ENCODE assay signal across 1 cellular context in the genomic region with DNA sequence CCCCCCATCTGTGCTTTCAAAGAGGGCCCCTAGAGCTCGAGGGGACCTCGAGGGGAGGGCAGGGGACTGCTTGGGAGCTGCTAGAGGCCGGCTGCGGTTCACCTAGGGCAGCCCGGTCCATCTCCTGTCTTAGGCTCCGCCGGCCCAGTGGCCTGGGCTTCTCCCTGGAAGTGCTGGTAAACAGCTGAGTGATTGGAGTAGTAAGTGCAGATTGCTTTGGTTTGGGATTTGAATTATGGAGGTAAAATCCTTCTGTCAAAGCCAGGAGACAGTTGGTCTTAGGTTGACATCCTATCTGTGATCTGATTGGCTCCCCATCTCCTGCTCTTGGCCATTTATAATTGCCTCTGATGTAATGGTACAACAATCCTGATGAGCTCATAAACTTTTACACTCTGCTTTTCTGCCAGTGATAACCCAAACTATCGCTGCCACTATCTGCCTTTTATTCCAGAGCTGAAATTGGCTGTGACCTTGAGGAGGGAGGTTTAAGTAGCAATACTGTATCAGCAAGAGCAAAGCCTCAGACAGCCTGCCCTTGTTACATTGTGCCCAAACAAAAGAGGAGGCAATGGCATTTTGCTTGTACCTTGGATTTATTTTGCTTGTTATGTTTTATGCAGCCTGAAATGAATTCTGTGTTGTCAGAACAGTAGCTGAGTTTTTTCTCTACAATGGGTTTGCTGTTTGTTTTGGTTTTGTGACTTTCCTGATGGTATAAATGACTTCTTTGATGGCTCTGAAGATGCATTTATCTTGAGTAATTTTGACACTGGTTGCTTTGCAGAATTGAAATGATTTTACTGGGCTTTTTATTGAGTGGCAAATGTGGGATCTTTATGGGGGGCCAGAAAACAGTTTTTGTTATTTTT.
TF ChIP-seq lines count a peak whose summit lies in the region.

No MANE protein-coding gene starts in this region.

TF ChIP-seq in HEK293, 187 proteins besides CTCF, POLR2A, EP300 and RAD21 (continued from another document):
- TF ChIP-seq, protein P1, sequence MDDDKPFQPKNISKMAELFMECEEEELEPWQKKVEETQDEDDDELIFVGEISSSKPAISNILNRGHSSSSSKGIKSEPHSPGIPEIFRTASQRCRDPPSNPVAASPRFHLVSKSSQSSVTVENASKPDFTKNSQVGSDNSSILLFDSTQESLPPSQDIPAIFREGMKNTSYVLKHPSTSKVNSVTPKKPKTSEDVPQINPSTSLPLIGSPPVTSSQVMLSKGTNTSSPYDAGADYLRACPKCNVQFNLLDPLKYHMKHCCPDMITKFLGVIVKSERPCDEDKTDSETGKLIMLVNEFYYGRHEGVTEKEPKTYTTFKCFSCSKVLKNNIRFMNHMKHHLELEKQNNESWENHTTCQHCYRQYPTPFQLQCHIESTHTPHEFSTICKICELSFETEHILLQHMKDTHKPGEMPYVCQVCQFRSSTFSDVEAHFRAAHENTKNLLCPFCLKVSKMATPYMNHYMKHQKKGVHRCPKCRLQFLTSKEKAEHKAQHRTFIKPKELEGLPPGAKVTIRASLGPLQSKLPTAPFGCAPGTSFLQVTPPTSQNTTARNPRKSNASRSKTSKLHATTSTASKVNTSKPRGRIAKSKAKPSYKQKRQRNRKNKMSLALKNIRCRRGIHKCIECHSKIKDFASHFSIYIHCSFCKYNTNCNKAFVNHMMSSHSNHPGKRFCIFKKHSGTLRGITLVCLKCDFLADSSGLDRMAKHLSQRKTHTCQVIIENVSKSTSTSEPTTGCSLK (tag by site-specific recombination; IDR thresholded peaks at IDR 0.05), result no peak
- TF ChIP-seq ZNF239 (tag by site-specific recombination; IDR thresholded peaks at IDR 0.05), result no peak
- no peak for TF ChIP-seq ZNF677 (tag by site-specific recombination; IDR thresholded peaks at IDR 0.05)
- peak; percentile 94 for TF ChIP-seq SP7 (tag by site-specific recombination; IDR thresholded peaks at IDR 0.05)
- TF ChIP-seq ZNF660 (tag by site-specific recombination; IDR thresholded peaks at IDR 0.05), result peak; percentile 99
- TF ChIP-seq ZNF621 (tag by site-specific recombination; IDR thresholded peaks at IDR 0.05), result no peak
- no peak for TF ChIP-seq ZNF768 (tag by site-specific recombination; IDR thresholded peaks at IDR 0.05)
- TF ChIP-seq, protein P2, sequence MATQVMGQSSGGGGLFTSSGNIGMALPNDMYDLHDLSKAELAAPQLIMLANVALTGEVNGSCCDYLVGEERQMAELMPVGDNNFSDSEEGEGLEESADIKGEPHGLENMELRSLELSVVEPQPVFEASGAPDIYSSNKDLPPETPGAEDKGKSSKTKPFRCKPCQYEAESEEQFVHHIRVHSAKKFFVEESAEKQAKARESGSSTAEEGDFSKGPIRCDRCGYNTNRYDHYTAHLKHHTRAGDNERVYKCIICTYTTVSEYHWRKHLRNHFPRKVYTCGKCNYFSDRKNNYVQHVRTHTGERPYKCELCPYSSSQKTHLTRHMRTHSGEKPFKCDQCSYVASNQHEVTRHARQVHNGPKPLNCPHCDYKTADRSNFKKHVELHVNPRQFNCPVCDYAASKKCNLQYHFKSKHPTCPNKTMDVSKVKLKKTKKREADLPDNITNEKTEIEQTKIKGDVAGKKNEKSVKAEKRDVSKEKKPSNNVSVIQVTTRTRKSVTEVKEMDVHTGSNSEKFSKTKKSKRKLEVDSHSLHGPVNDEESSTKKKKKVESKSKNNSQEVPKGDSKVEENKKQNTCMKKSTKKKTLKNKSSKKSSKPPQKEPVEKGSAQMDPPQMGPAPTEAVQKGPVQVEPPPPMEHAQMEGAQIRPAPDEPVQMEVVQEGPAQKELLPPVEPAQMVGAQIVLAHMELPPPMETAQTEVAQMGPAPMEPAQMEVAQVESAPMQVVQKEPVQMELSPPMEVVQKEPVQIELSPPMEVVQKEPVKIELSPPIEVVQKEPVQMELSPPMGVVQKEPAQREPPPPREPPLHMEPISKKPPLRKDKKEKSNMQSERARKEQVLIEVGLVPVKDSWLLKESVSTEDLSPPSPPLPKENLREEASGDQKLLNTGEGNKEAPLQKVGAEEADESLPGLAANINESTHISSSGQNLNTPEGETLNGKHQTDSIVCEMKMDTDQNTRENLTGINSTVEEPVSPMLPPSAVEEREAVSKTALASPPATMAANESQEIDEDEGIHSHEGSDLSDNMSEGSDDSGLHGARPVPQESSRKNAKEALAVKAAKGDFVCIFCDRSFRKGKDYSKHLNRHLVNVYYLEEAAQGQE (tag by site-specific recombination; IDR thresholded peaks at IDR 0.05), result no peak
- TF ChIP-seq, protein P3, sequence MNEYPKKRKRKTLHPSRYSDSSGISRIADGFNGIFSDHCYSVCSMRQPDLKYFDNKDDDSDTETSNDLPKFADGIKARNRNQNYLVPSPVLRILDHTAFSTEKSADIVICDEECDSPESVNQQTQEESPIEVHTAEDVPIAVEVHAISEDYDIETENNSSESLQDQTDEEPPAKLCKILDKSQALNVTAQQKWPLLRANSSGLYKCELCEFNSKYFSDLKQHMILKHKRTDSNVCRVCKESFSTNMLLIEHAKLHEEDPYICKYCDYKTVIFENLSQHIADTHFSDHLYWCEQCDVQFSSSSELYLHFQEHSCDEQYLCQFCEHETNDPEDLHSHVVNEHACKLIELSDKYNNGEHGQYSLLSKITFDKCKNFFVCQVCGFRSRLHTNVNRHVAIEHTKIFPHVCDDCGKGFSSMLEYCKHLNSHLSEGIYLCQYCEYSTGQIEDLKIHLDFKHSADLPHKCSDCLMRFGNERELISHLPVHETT (tag by site-specific recombination; IDR thresholded peaks at IDR 0.05), result peak; percentile 70
- no peak for TF ChIP-seq ZNF433 (tag by site-specific recombination; IDR thresholded peaks at IDR 0.05; ENCODE audit: low read depth)
- no peak for TF ChIP-seq ZSCAN16 (tag by site-specific recombination; IDR thresholded peaks at IDR 0.05)
- TF ChIP-seq ZNF510 (tag by site-specific recombination; IDR thresholded peaks at IDR 0.05; ENCODE audit: insufficient replicate concordance), result no peak
- peak; percentile 63 for TF ChIP-seq ZFP69B (tag by site-specific recombination; IDR thresholded peaks at IDR 0.05)
- TF ChIP-seq ZBTB17 (tag by site-specific recombination; IDR thresholded peaks at IDR 0.05), result peak; percentile 95
- peak; percentile 95 for TF ChIP-seq IKZF3 (tag by site-specific recombination; IDR thresholded peaks at IDR 0.05)
